ENCODE assay signal across 14 cellular contexts in the genomic region with DNA sequence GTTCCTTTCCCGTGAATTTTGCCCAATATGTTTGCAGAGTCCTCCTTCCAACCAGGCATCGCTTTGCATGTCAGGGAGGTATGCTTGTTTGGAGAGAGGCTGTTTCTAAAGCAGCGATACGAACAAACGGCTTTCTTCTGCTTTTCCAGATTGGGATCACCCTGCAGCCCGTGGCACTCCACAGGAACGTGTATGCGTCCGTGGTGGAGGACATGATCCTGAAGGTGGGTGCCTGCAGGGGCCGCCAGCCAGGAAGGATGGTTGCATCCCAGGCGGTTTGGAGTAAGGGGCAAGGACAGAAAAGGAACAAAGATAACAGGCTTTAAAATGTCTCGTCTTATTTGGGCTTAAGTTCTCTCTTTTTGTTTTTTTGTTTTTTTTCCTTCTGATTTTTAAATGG. TPM values are rescaled to one million over a fixed set of nuclear protein-coding genes. Genes with fewer than 3 reads are reported as not detected.
A peak's percentile ranks its signal among the peaks of the same experiment; 100 is the strongest.
DNase-seq lines count a peak whose midpoint lies in the region; ATAC-seq, FAIRE-seq and TF ChIP-seq lines count a peak whose summit lies in the region.
"Had no signal": no experiment of that assay in that cellular context is flagged by ENCODE, and none has a peak within 500 bp of the region (broad histone marks: within the 10 kb centered on the region; RNA-seq: fewer than 3 reads in every experiment).

No MANE protein-coding gene starts in this region.

- no peaks in the 10 kb centered on the region for H3K9me3 Mint-ChIP-seq in nephron
- H3K9me3 Mint-ChIP-seq: CD14-positive monocyte; CD8-positive, alpha-beta memory T cell had no signal

- H3K27ac ChIP-seq in VCaP (peak overlapping the region; percentile 51), substantia nigra (ENCODE audit: low read depth, low read length, poor library complexity, severe bottlenecking) (peak overlapping the region; percentile 67), esophagus squamous epithelium (no peak overlapping the region)
- H3K27ac ChIP-seq: A549, HL-60 had no signal

- intact Hi-C loops in esophagus squamous epithelium (cut with DNase I): no loop called here

- WGBS in esophagus squamous epithelium, 2 donors: 93% methylated on average over 12 of the region's 12 CpGs

- H3K4me1 Mint-ChIP-seq in nephron: peaks cover 27% of the 10 kb centered on the region
- H3K4me1 Mint-ChIP-seq: CD14-positive monocyte; CD8-positive, alpha-beta memory T cell had no signal

- no peaks in the 10 kb centered on the region for H3K9me3 ChIP-seq in esophagus squamous epithelium
- H3K9me3 ChIP-seq: A549 had no signal

- H3K4me1 ChIP-seq in esophagus squamous epithelium: peaks cover 0 to 10% (median 3%) of the 10 kb centered on the region in 3 donors
- H3K4me1 ChIP-seq: A549 had no signal

- peaks cover 75% of the 10 kb centered on the region for H3K36me3 Mint-ChIP-seq in nephron (ENCODE audit: low read depth)

- no peaks in the 10 kb centered on the region for H3K27me3 Mint-ChIP-seq in nephron (ENCODE audit: low read depth)

- peak; percentile 7 for FAIRE-seq in bronchial epithelial cell (lab: Jason Lieb, UNC)
- FAIRE-seq: A549, H54 had no signal

- no peak for TF ChIP-seq CTCF in VCaP (conservative IDR thresholded peaks at IDR 0.05)
- TF ChIP-seq CTCF in bronchial epithelial cell (IDR thresholded peaks at IDR 0.05; ENCODE audit: insufficient read depth, low read length, severe bottlenecking): no peak
- no peak for TF ChIP-seq CTCF in nephron (IDR thresholded peaks at IDR 0.05; ENCODE audit: unreplicated experiment in 3 of 3)
- no peak for TF ChIP-seq CTCF in esophagus squamous epithelium (IDR thresholded peaks at IDR 0.05)

- H3K27me3 ChIP-seq in bronchial epithelial cell (ENCODE audit: control insufficient read depth, insufficient read depth, low read length) (no peaks in the 10 kb centered on the region), esophagus squamous epithelium (no peaks in the 10 kb centered on the region)

- no peak for ATAC-seq in GM19023 (IDR thresholded peaks at IDR 0.05; ENCODE audit: unreplicated experiment)
- ATAC-seq: A549, HCT116 had no signal

- peaks cover 28% of the 10 kb centered on the region for H3K36me3 ChIP-seq in bronchial epithelial cell (ENCODE audit: control insufficient read depth, insufficient read depth, low read length)
- peaks cover 34 to 88% (median 45%) of the 10 kb centered on the region in 3 donors for H3K36me3 ChIP-seq in esophagus squamous epithelium

- DNase-seq in bronchial epithelial cell (ENCODE audit: low read depth) (no peak), substantia nigra (lab: John Stamatoyannopoulos, UW) (no peak), esophagus squamous epithelium (lab: John Stamatoyannopoulos, UW) (no peak), T-helper 2 cell (no peak)
- DNase-seq: CD8-positive, alpha-beta memory T cell; GF-D8 had no signal

- TF ChIP-seq POLR2A in esophagus squamous epithelium (IDR thresholded peaks at IDR 0.05): no peak

- H3K4me3 ChIP-seq in bronchial epithelial cell (ENCODE audit: low read depth, low read length) (no peak overlapping the region), esophagus squamous epithelium (no peak overlapping the region)
- H3K4me3 ChIP-seq: A549 had no signal

- no peak overlapping the region for H3K4me3 Mint-ChIP-seq in nephron
- H3K4me3 Mint-ChIP-seq: CD14-positive monocyte; CD8-positive, alpha-beta memory T cell had no signal

- peak overlapping the region in 2 of 3 experiments; percentile 40 to 63 for H3K27ac Mint-ChIP-seq in nephron

RNA-seq across cellular contexts. Expression of gene MAP6D1, which starts 17.5 kb away (rescaled TPM):
- total RNA-seq in bronchial epithelial cell: 0.79 and 0.90 TPM in 2 replicates
- total RNA-seq in esophagus squamous epithelium: 1 to 10 TPM in 3 of 4 donors, not detected in 1; 2.0 to 5.1 (median 2.7) TPM

Comparison
In these comparisons a context has a peak if more than half of its experiments do, and no peak if none do; other contexts are left out.
1. H3K27ac ChIP-seq: peak in VCaP (single experiment) and substantia nigra (single experiment); none in esophagus squamous epithelium (0 of 4).